Comparison of ENCODE assay signal across 9 cellular contexts in genomic region chr22:43812890-43813289, GRCh38. TPM values are rescaled to one million over a fixed set of nuclear protein-coding genes. Genes with fewer than 3 reads are reported as not detected.
DNase-seq lines count a peak whose midpoint lies in the region; ATAC-seq and TF ChIP-seq lines count a peak whose summit lies in the region.
"Had no signal": no experiment of that assay in that cellular context is flagged by ENCODE, and none has a peak within 500 bp of the region (broad histone marks: within the 10 kb centered on the region; RNA-seq: fewer than 3 reads in every experiment).

No MANE protein-coding gene starts in this region.

- H3K4me3 Mint-ChIP-seq in chondrocyte (ENCODE audit: unreplicated experiment) (peak overlapping the region; percentile 87), naive B cell (peak overlapping the region; percentile 89 to 99 (median 97))

- H3K27ac Mint-ChIP-seq in chondrocyte (ENCODE audit: unreplicated experiment) = peak overlapping the region; percentile 93
- peak overlapping the region in 5 of 6 donors; percentile 47 to 92 (median 90) for H3K27ac Mint-ChIP-seq in naive B cell

- H3K4me1 ChIP-seq in HUES6 (ENCODE audit: control insufficient read depth, insufficient read depth, low read length) = peaks cover 3% of the 10 kb centered on the region; the same call in 1 of the 2 replicates

- peaks cover 3% of the 10 kb centered on the region for H3K27me3 Mint-ChIP-seq in chondrocyte (ENCODE audit: low read depth)
- peaks cover 0 to 9% (median 7%) of the 10 kb centered on the region in 3 donors for H3K27me3 Mint-ChIP-seq in naive B cell

- H3K36me3 Mint-ChIP-seq in chondrocyte (ENCODE audit: low read depth) (no peaks in the 10 kb centered on the region), naive B cell (no peaks in the 10 kb centered on the region)

- no peaks in the 10 kb centered on the region for H3K9me3 ChIP-seq in AG04450 (ENCODE audit: control insufficient read depth, insufficient read depth, low read length)
- no peaks in the 10 kb centered on the region for H3K9me3 ChIP-seq in HUES6 (ENCODE audit: control insufficient read depth, insufficient read depth, low read depth, low read length)

- no peaks in the 10 kb centered on the region for H3K36me3 ChIP-seq in HUES6 (ENCODE audit: control insufficient read depth, insufficient read depth, low read length)

- DNase-seq in AG04450 (ENCODE audit: low read depth, low spot score) (no peak), chondrocyte (ENCODE audit: low spot score) (no peak), naive B cell (no peak), DMS114 treated with DMSO at 0.1 percent for 48 hours (lab: John Stamatoyannopoulos, UW; ENCODE audit: unreplicated experiment) (no peak), DMS 273 treated with DMSO at 0.1 percent for 48 hours (lab: John Stamatoyannopoulos, UW) (no peak), substantia nigra (lab: John Stamatoyannopoulos, UW) (no peak)

- peak overlapping the region; percentile 93 for H3K4me3 ChIP-seq in AG04450 (ENCODE audit: low read depth, low read length)
- H3K4me3 ChIP-seq in HUES6 (ENCODE audit: low read depth, low read length) = peak overlapping the region; percentile 83

- H3K27me3 ChIP-seq in AG04450 (ENCODE audit: control insufficient read depth, insufficient read depth, low read length) = no peaks in the 10 kb centered on the region
- no peaks in the 10 kb centered on the region for H3K27me3 ChIP-seq in HUES6 (ENCODE audit: control insufficient read depth, insufficient read depth, low read length)

- H3K4me1 Mint-ChIP-seq in chondrocyte (ENCODE audit: low read depth) (peaks cover 17% of the 10 kb centered on the region), naive B cell (peaks cover 23 to 26% (median 26%) of the 10 kb centered on the region in 3 donors)

- no peaks in the 10 kb centered on the region for H3K9me3 Mint-ChIP-seq in chondrocyte (ENCODE audit: low read depth)
- H3K9me3 Mint-ChIP-seq in naive B cell = no peaks in the 10 kb centered on the region

- H3K27ac ChIP-seq in AG04450 (ENCODE audit: low read depth, low read length) (peak overlapping the region; percentile 61), HUES6 (ENCODE audit: low read depth, low read length) (no peak overlapping the region), substantia nigra (ENCODE audit: low read depth, low read length, poor library complexity, severe bottlenecking) (no peak overlapping the region)

- CTCF ChIA-PET in AG04450 (lab: Charles Lee) = interaction anchor here (0.6 to 1.2 kb wide), 2 partner anchors 14 to 72 kb away, joined by 3 to 4 read pairs; no protein-coding TSS in a partner anchor

- H3K9ac ChIP-seq in HUES6 (ENCODE audit: low read length) = peak overlapping the region; percentile 89

- POLR2A ChIA-PET in AG04450 (lab: Yijun Ruan, JAX) = no interaction called here

- no peak for ATAC-seq in naive B cell (ENCODE audit: low read depth in 2 of 2)
- no peak for ATAC-seq in GM18858 (IDR thresholded peaks at IDR 0.05; ENCODE audit: unreplicated experiment)

- TF ChIP-seq CTCF in AG04450 (IDR thresholded peaks at IDR 0.05; ENCODE audit: low read depth, low read length) (no peak), chondrocyte (IDR thresholded peaks at IDR 0.05) (no peak)

RNA-seq across cellular contexts. Expression of gene EFCAB6, which starts 0.8 kb away (rescaled TPM):
- polyA plus RNA-seq in AG04450 (2011; rRNA removed) (0.92 and 1.4 TPM in 2 replicates), naive B cell (ENCODE audit: low read depth in 6 of 6) (not detected)
- 0.46 and 0.74 TPM in 2 replicates for polyA minus RNA-seq in AG04450 (2011; rRNA and poly(A)+ RNA removed)
- 0.49 to 1.5 TPM (median 1.1 TPM) in 3 replicates for total RNA-seq in chondrocyte

RNA-seq across cellular contexts. Expression of gene SULT4A1, which starts 49.4 kb away (rescaled TPM):
- polyA plus RNA-seq in AG04450 (2011; rRNA removed) = 0.07 and 0.14 TPM in 2 replicates
- not detected in 2 replicates for polyA minus RNA-seq in AG04450 (2011; rRNA and poly(A)+ RNA removed)
- 0.68 to 3.3 TPM (median 2.9 TPM) in 3 replicates for total RNA-seq in chondrocyte
- not detected for polyA plus RNA-seq in naive B cell (ENCODE audit: low read depth in 6 of 6)
- total RNA-seq: myocyte had no signal
